ENCODE assay signal across 1 cellular context in genomic region chr11:6962673-6963072, GRCh38.
TF ChIP-seq lines count a peak whose summit lies in the region.

No MANE protein-coding gene starts in this region.

TF ChIP-seq in GM12878, 131 proteins besides CTCF, POLR2A, EP300 and RAD21:
- TF ChIP-seq POLR2AphosphoS5 (IDR thresholded peaks at IDR 0.05; ENCODE audit: low read length) = no peak
- no peak for TF ChIP-seq TARDBP (IDR thresholded peaks at IDR 0.05; ENCODE audit: borderline replicate concordance)
- 0 out of 2 replicates have a peak, but pooled peaks have one; percentile 62 for TF ChIP-seq CREB1 (IDR thresholded peaks at IDR 0.05; ENCODE audit: low read depth)
- TF ChIP-seq SP1 (IDR thresholded peaks at IDR 0.05; ENCODE audit: low read depth, low read length) = no peak
- TF ChIP-seq CEBPB (IDR thresholded peaks at IDR 0.05; ENCODE audit: borderline replicate concordance in 1 of 2, low read depth in 2 of 2, low read length in 2 of 2) = peak in 1 of 2 experiments; percentile 12; a peak in 1 of 4 replicates
- TF ChIP-seq CREM (IDR thresholded peaks at IDR 0.05; ENCODE audit: low read depth) = peak; percentile 43; the same call in 1 of the 2 replicates
TF ChIP-seq in GM12878: peak in this region for 3.
